Comparison of ENCODE assay signal across 3 cellular contexts in the genomic region with DNA sequence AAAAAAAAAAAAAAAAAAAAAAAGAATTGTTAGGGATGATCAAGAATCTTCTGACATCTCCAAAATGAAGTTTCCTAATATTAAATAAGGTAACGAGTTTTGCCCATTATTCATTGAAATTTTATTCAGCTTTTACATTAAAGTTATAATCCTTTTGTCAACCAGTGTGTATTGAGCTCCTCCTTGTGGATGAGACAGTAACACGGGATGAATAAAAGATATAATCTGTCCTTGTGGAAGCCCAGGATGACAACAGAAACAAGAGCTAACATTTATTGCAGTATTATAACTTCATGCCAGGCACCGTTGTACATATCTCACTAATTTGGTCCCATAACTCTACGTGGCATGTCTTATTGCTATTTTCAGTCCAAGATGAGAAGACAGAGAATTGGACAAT.
TF ChIP-seq lines count a peak whose summit lies in the region.

No MANE protein-coding gene starts in this region.

TF ChIP-seq in A549, 52 proteins besides CTCF, POLR2A, EP300 and RAD21 (continued from another document):
- no peak for TF ChIP-seq E2F6 (IDR thresholded peaks at IDR 0.05; ENCODE audit: borderline replicate concordance, low read depth)
TF ChIP-seq in A549: peak in this region for 1.

TF ChIP-seq in GM23338, 12 proteins besides CTCF, POLR2A, EP300 and RAD21:
- no peak for TF ChIP-seq REST (IDR thresholded peaks at IDR 0.05; ENCODE audit: unreplicated experiment)
- no peak for TF ChIP-seq EZH2 (IDR thresholded peaks at IDR 0.05; ENCODE audit: low read depth, unreplicated experiment)
- no peak for TF ChIP-seq CREB1 (CRISPR knock-in tag; IDR thresholded peaks at IDR 0.05; ENCODE audit: low read depth)
- no peak for TF ChIP-seq POLR2AphosphoS5 (IDR thresholded peaks at IDR 0.05; ENCODE audit: low read depth)
- TF ChIP-seq STAT1 (IDR thresholded peaks at IDR 0.05; ENCODE audit: unreplicated experiment): no peak
- no peak for TF ChIP-seq ZNF331 (CRISPR knock-in tag; IDR thresholded peaks at IDR 0.05; ENCODE audit: low read depth)
- no peak for TF ChIP-seq ZNF114 (CRISPR knock-in tag; IDR thresholded peaks at IDR 0.05)

TF ChIP-seq in SK-N-SH treated with all-trans-retinoic acid at 6 μM for 48 hours, 23 proteins besides CTCF, POLR2A, EP300 and RAD21 (continued from another document):
- TF ChIP-seq TCF4 (CRISPR knock-in tag; IDR thresholded peaks at IDR 0.05; ENCODE audit: borderline replicate concordance): no peak
- TF ChIP-seq TSHZ2 (CRISPR knock-in tag; IDR thresholded peaks at IDR 0.05): no peak
- TF ChIP-seq ZNF565 (CRISPR knock-in tag; conservative IDR thresholded peaks at IDR 0.05; ENCODE audit: low read depth): no peak
- no peak for TF ChIP-seq ESRRG (CRISPR knock-in tag; IDR thresholded peaks at IDR 0.05)
- TF ChIP-seq ARNTL (CRISPR knock-in tag; IDR thresholded peaks at IDR 0.05; ENCODE audit: borderline replicate concordance, low read depth): no peak
- TF ChIP-seq ISL1 (CRISPR knock-in tag; IDR thresholded peaks at IDR 0.05): no peak
- TF ChIP-seq RARB (CRISPR knock-in tag; IDR thresholded peaks at IDR 0.05): no peak
- TF ChIP-seq GLIS3 (CRISPR knock-in tag; IDR thresholded peaks at IDR 0.05): no peak
- no peak for TF ChIP-seq ZNF8 (CRISPR knock-in tag; IDR thresholded peaks at IDR 0.05)
- TF ChIP-seq, protein P1, sequence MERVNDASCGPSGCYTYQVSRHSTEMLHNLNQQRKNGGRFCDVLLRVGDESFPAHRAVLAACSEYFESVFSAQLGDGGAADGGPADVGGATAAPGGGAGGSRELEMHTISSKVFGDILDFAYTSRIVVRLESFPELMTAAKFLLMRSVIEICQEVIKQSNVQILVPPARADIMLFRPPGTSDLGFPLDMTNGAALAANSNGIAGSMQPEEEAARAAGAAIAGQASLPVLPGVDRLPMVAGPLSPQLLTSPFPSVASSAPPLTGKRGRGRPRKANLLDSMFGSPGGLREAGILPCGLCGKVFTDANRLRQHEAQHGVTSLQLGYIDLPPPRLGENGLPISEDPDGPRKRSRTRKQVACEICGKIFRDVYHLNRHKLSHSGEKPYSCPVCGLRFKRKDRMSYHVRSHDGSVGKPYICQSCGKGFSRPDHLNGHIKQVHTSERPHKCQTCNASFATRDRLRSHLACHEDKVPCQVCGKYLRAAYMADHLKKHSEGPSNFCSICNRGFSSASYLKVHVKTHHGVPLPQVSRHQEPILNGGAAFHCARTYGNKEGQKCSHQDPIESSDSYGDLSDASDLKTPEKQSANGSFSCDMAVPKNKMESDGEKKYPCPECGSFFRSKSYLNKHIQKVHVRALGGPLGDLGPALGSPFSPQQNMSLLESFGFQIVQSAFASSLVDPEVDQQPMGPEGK (CRISPR knock-in tag; IDR thresholded peaks at IDR 0.05; ENCODE audit: borderline replicate concordance): no peak
- TF ChIP-seq CSRNP3 (CRISPR knock-in tag; IDR thresholded peaks at IDR 0.05): no peak
- TF ChIP-seq, protein P2, sequence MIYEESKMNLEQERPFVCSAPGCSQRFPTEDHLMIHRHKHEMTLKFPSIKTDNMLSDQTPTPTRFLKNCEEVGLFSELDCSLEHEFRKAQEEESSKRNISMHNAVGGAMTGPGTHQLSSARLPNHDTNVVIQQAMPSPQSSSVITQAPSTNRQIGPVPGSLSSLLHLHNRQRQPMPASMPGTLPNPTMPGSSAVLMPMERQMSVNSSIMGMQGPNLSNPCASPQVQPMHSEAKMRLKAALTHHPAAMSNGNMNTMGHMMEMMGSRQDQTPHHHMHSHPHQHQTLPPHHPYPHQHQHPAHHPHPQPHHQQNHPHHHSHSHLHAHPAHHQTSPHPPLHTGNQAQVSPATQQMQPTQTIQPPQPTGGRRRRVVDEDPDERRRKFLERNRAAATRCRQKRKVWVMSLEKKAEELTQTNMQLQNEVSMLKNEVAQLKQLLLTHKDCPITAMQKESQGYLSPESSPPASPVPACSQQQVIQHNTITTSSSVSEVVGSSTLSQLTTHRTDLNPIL (CRISPR knock-in tag; IDR thresholded peaks at IDR 0.05; ENCODE audit: low read depth): no peak
TF ChIP-seq in SK-N-SH treated with all-trans-retinoic acid at 6 μM for 48 hours: peak in this region for 0.
